21 cellular contexts compared by ENCODE assay signal in the genomic region with DNA sequence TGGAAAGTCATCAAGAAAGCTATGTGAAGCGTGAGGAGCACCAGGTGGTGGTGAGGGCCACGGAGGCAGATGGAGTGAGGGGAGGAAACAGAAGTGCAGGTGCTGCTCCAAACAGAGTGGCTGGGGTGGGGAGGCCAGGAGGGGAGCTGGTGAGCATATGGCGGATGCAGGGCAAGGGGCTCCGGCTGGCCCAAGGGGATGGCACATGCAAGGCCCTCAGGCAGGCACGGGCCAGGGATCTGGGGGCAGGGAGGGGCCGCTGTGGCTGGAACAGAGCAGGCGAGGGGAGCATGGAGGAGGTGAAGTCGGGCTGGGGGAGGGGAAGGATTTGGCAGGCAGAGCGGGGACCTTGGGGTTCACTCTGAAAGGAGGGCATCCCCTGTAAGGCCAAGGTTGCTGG.
"Had no signal": no experiment of that assay in that cellular context is flagged by ENCODE, and none has a peak within 500 bp of the region (broad histone marks: within the 10 kb centered on the region; RNA-seq: fewer than 3 reads in every experiment).

No MANE protein-coding gene starts in this region.

- DNase-seq: colonic mucosa; effector CD8-positive, alpha-beta T cell; foreskin melanocyte; natural killer cell; sigmoid colon; stimulated activated CD4-positive, alpha-beta T cell treated with anti-CD3 and anti-CD28 coated beads, Interleukin-4, amount 100 ng/mL, for 4 hours; stimulated activated naive CD8-positive, alpha-beta T cell treated with anti-CD3 and anti-CD28 coated beads, Interleukin-15, Interleukin-2, amounts not matched to agents 100 U/mL and 50 U/mL, for 24 hours; substantia nigra; testis; tibial artery had no signal

- H3K4me1 Mint-ChIP-seq: memory B cell; natural killer cell; stimulated activated memory B cell treated with anti-CD40 and anti-IgM and Interleukin-4, amounts not matched to agents 10 μg/mL and 1 μg/mL and 100 μg/mL, for 72 hours had no signal

- H3K27me3 ChIP-seq: colonic mucosa, neutrophil, right atrium auricular region, testis had no signal

- H3K36me3 Mint-ChIP-seq: memory B cell; stimulated activated memory B cell treated with anti-CD40 and anti-IgM and Interleukin-4, amounts not matched to agents 10 μg/mL and 1 μg/mL and 100 μg/mL, for 72 hours; type B pancreatic cell had no signal

- H3K27ac ChIP-seq: colonic mucosa, esophagus muscularis mucosa, neutrophil, parathyroid adenoma, prostate gland, right atrium auricular region, sigmoid colon, testis, tibial artery had no signal

- H3K4me3 ChIP-seq: colonic mucosa, esophagus muscularis mucosa, lung, prostate gland, right atrium auricular region, sigmoid colon, testis, tibial artery had no signal

- H3K36me3 ChIP-seq: colonic mucosa, esophagus muscularis mucosa, neutrophil, prostate gland, right atrium auricular region, sigmoid colon, tibial artery had no signal

- ATAC-seq: left lobe of liver; stimulated activated memory B cell treated with anti-CD40 and anti-IgM and Interleukin-4, amounts not matched to agents 10 μg/mL and 1 μg/mL and 100 μg/mL, for 72 hours; stimulated activated naive CD8-positive, alpha-beta T cell treated with anti-CD3 and anti-CD28 coated beads, Interleukin-15, Interleukin-2, amounts not matched to agents 100 U/mL and 50 U/mL, for 24 hours had no signal

- H3K9me3 Mint-ChIP-seq: type B pancreatic cell had no signal

- H3K27ac Mint-ChIP-seq: dendritic cell treated with granulocyte-macrophage colony-stimulating factor and Interleukin-4, amounts not matched to agents 40 ng/mL and 50 ng/mL, for 4 days; memory B cell; natural killer cell; stimulated activated memory B cell treated with anti-CD40 and anti-IgM and Interleukin-4, amounts not matched to agents 10 μg/mL and 1 μg/mL and 100 μg/mL, for 72 hours; type B pancreatic cell had no signal

- H3K4me3 Mint-ChIP-seq: dendritic cell treated with granulocyte-macrophage colony-stimulating factor and Interleukin-4, amounts not matched to agents 40 ng/mL and 50 ng/mL, for 4 days; memory B cell; natural killer cell; stimulated activated memory B cell treated with anti-CD40 and anti-IgM and Interleukin-4, amounts not matched to agents 10 μg/mL and 1 μg/mL and 100 μg/mL, for 72 hours; type B pancreatic cell had no signal

- H3K9me3 ChIP-seq: colonic mucosa, neutrophil, prostate gland, testis had no signal

- H3K4me1 ChIP-seq: colonic mucosa, esophagus muscularis mucosa, parathyroid adenoma, prostate gland, right atrium auricular region, sigmoid colon, testis, tibial artery had no signal
